ENCODE assay signal across 1 cellular context in the genomic region with DNA sequence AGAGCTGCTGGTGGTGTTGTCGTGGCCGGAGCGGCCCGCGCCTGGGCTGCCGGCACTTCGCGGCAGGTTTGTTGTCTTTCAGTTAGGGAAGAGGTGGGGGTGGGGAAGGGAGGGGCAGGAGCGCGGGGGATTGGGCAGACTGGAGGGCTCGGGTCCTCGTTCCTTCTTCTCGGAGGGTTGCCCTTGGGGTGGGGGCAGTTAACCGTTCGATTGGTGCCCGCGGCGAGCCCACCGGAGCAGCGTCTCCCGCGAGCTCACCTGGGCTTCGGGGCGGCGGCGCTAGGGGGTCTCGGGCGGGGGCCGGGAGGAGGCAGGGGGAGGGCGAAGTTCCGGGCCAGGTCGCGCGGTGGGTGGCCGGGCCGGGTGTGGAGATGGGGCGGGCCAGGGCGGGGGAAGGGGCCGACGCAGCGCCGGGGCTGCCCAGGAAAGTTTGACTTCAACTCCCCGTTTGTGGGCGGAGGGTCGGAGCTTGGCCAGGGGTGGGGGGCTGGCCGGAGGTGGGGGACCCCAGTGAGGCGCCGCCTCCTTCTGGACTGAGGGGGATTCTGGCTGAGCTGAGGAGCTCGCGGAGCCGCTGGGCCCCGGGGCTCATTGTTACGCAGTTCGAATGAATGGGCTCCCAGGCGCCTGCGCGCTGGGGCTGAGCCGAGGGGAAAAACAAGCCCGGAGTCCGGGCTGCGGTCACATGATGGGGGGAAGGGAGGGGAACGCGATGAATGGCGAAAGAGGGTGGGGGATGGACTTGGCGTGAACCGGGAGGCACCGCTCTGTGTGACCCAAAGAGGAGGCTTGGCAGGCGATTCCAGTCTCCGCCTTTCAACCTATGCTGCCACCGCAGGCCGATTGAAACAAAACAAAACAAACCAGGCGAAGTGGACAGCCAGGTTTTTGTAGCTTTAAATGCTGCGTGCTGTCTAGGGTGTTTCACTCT.
TF ChIP-seq lines count a peak whose summit lies in the region.

No MANE protein-coding gene starts in this region.

TF ChIP-seq in WTC11, 78 proteins besides CTCF, POLR2A, EP300 and RAD21 (continued from another document):
- peak; percentile 70; the same call in 1 of the 2 replicates for TF ChIP-seq ARID4B (CRISPR knock-in tag; IDR thresholded peaks at IDR 0.05; ENCODE audit: borderline replicate concordance)
- no peak for TF ChIP-seq SMAD3 (CRISPR knock-in tag; IDR thresholded peaks at IDR 0.05; ENCODE audit: borderline replicate concordance)
- TF ChIP-seq TEAD1 (CRISPR knock-in tag; IDR thresholded peaks at IDR 0.05): peak; percentile 30; the same call in 1 of the 2 replicates
- no peak for TF ChIP-seq NFE2L1 (CRISPR knock-in tag; IDR thresholded peaks at IDR 0.05)
- peak; percentile 91 for TF ChIP-seq FOXK1 (CRISPR knock-in tag; IDR thresholded peaks at IDR 0.05)
- TF ChIP-seq USF2 (CRISPR knock-in tag; IDR thresholded peaks at IDR 0.05): peak; percentile 95
- peak; percentile 53; the same call in 1 of the 2 replicates for TF ChIP-seq SP1 (CRISPR knock-in tag; conservative IDR thresholded peaks at IDR 0.05)
